Comparison of ENCODE assay signal across 12 cellular contexts in the genomic region with DNA sequence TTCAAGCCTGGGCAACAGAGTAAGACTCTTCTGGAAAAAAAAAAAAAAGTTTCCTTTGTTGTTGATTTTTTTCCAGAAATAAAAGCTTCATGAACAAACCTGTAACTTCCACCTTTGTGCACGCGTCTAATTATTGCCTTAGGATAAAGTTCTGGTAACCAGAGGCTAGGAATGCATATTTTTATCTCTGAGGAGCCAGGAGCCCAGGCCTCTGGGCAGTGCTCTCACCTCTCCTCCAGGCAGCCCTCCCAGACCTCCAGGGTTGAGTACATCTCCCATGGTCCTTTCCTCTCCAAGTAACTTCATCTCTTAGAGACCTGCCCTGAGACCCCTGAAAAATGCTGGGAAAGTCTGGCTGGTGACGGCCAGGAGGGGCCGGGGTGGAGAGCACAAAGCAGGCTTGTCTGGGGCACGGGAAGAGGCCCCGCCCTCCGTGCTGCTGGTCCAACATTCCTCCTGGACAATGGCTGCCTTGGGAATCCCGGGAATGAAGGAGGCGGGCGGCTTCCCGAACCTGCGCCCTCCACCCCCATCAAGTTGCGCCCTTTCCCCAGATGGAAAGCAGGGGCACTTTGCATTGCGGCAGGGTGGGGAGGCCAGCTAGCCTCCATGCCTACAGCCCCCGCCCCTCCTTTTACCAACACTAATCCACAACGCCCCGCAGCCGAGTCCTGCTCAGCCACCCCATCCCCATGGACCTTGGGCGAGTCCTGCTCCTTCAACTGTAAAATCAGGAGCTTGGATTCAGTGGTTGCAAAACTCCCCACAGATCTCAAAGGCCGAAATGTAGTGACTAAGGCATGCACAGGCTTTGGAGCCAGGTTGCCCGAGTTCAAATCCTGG. TPM values are rescaled to one million over a fixed set of nuclear protein-coding genes. Genes with fewer than 3 reads are reported as not detected.
DNase-seq lines count a peak whose midpoint lies in the region; TF ChIP-seq lines count a peak whose summit lies in the region.
"Had no signal": no experiment of that assay in that cellular context is flagged by ENCODE, and none has a peak within 500 bp of the region (broad histone marks: within the 10 kb centered on the region; RNA-seq: fewer than 3 reads in every experiment).

No MANE protein-coding gene starts in this region.

- H2BK12ac ChIP-seq in trophoblast cell (ENCODE audit: low read length): peak overlapping the region; percentile 68

- POLR2A ChIA-PET in SK-N-SH (lab: Yijun Ruan, JAX): no interaction called here

- H3K79me2 ChIP-seq in hepatocyte: no peaks in the 10 kb centered on the region
- H3K79me2 ChIP-seq in trophoblast cell (ENCODE audit: control insufficient read depth, insufficient read depth, low read length, poor library complexity): no peaks in the 10 kb centered on the region
- no peaks in the 10 kb centered on the region for H3K79me2 ChIP-seq in SK-N-SH (ENCODE audit: insufficient read depth)

- no peaks in the 10 kb centered on the region for H4K20me1 ChIP-seq in hepatocyte (ENCODE audit: insufficient read depth, poor library complexity, severe bottlenecking)
- H4K20me1 ChIP-seq in SK-N-SH (ENCODE audit: insufficient read depth): no peaks in the 10 kb centered on the region

- peak; percentile 49 for DNase-seq in Daoy (ENCODE audit: low read depth)
- DNase-seq in amniotic epithelial cell (ENCODE audit: low read depth): peak; percentile 48
- peak; percentile 64 for DNase-seq in hepatocyte (ENCODE audit: low spot score)
- DNase-seq in trophoblast cell: peak; percentile 73 to 80
- DNase-seq in dorsolateral prefrontal cortex: no peak
- no peak for DNase-seq in SK-N-SH
- no peak for DNase-seq in T1000 (lab: John Stamatoyannopoulos, UW)
- DNase-seq in activated CD4-positive, alpha-beta T cell treated with anti-CD3 and anti-CD28 coated beads, Interleukin-2, amount 50 U/mL, for 1 hour: no peak
- DNase-seq: activated naive CD4-positive, alpha-beta T cell treated with anti-CD3 and anti-CD28 coated beads for 36 hours; DMS153; head of caudate nucleus; NCI-H2171 treated with DMSO at 0.1 percent for 48 hours had no signal

- H3K27me3 ChIP-seq in hepatocyte: no peaks in the 10 kb centered on the region
- H3K27me3 ChIP-seq in trophoblast cell (ENCODE audit: insufficient read depth, low read length): no peaks in the 10 kb centered on the region
- peaks cover 0 to 16% (median 0%) of the 10 kb centered on the region in 45 donors for H3K27me3 ChIP-seq in dorsolateral prefrontal cortex
- H3K27me3 ChIP-seq in SK-N-SH (ENCODE audit: insufficient read depth): no peaks in the 10 kb centered on the region

- H3F3A ChIP-seq in SK-N-SH (replicated peaks; ENCODE audit: insufficient read depth): no peaks in the 10 kb centered on the region

- peak overlapping the region; percentile 90 for H4K91ac ChIP-seq in trophoblast cell (ENCODE audit: low read depth, low read length)

- no peak for TF ChIP-seq RAD21 in SK-N-SH (IDR thresholded peaks at IDR 0.05; ENCODE audit: low read length)

- H3K14ac ChIP-seq in trophoblast cell (ENCODE audit: low read length): peak overlapping the region; percentile 43

- H3K9ac ChIP-seq in trophoblast cell (ENCODE audit: low read length) (no peak overlapping the region), SK-N-SH (no peak overlapping the region)

- TF ChIP-seq CTCF in hepatocyte (IDR thresholded peaks at IDR 0.05; ENCODE audit: poor library complexity) (no peak), dorsolateral prefrontal cortex (IDR thresholded peaks at IDR 0.05 in 54 of 56, conservative IDR thresholded peaks at IDR 0.05 in 2 of 56; ENCODE audit: low read depth in 1 of 56, partially characterized antibody in 56 of 56) (no peak), SK-N-SH (IDR thresholded peaks at IDR 0.05) (no peak)

- H3K9me3 ChIP-seq in hepatocyte (ENCODE audit: low read depth): no peaks in the 10 kb centered on the region
- no peaks in the 10 kb centered on the region for H3K9me3 ChIP-seq in trophoblast cell (ENCODE audit: insufficient read depth, low read depth, low read length)
- no peaks in the 10 kb centered on the region for H3K9me3 ChIP-seq in SK-N-SH

- H4K12ac ChIP-seq in trophoblast cell (ENCODE audit: low read depth, low read length): peak overlapping the region; percentile 50

- H3K23ac ChIP-seq in trophoblast cell (ENCODE audit: low read length): no peak overlapping the region

- peak overlapping the region; percentile 54 for H2BK5ac ChIP-seq in trophoblast cell (ENCODE audit: low read depth, low read length, poor library complexity)

- peak overlapping the region; percentile 14 for H3K27ac ChIP-seq in hepatocyte
- peak overlapping the region; percentile 78 for H3K27ac ChIP-seq in trophoblast cell (ENCODE audit: low read depth, low read length)
- H3K27ac ChIP-seq in dorsolateral prefrontal cortex: no peak overlapping the region
- no peak overlapping the region for H3K27ac ChIP-seq in SK-N-SH (ENCODE audit: low read depth in 2 of 2, low read length in 1 of 2)

- no peaks in the 10 kb centered on the region for H3K9me2 ChIP-seq in hepatocyte (replicated peaks; ENCODE audit: insufficient read depth)
- H3K9me2 ChIP-seq in SK-N-SH: no peaks in the 10 kb centered on the region

- H3K4me2 ChIP-seq in hepatocyte (peak overlapping the region; percentile 75), trophoblast cell (ENCODE audit: low read length) (peak overlapping the region; percentile 72), SK-N-SH (no peak overlapping the region)

- peaks cover 12% of the 10 kb centered on the region for H3K79me1 ChIP-seq in trophoblast cell (ENCODE audit: low read length)

- intact Hi-C loops in dorsolateral prefrontal cortex (cut with DNase I): no loop called here

- peaks cover 2% of the 10 kb centered on the region for H3K4me1 ChIP-seq in hepatocyte (ENCODE audit: insufficient read depth)
- H3K4me1 ChIP-seq in trophoblast cell (ENCODE audit: control insufficient read depth in 1 of 2, insufficient read depth in 2 of 2, low read length in 2 of 2): peaks cover 4 to 13% of the 10 kb centered on the region in 2 experiments
- H3K4me1 ChIP-seq in SK-N-SH (ENCODE audit: control insufficient read depth in 1 of 2, insufficient read depth in 2 of 2, low read depth in 1 of 2, low read length in 1 of 2): peaks cover 0 to 10% of the 10 kb centered on the region in 2 experiments; a peak in 1 of 4 replicates

- H2AFZ ChIP-seq in hepatocyte (peak overlapping the region; percentile 53), trophoblast cell (ENCODE audit: insufficient read depth, low read length, poor library complexity) (peak overlapping the region; percentile 77), SK-N-SH (ENCODE audit: low read depth) (no peak overlapping the region)

- H3K4me3 ChIP-seq in hepatocyte: peak overlapping the region; percentile 21
- H3K4me3 ChIP-seq in trophoblast cell (ENCODE audit: low read depth, low read length): peak overlapping the region; percentile 24
- H3K4me3 ChIP-seq in dorsolateral prefrontal cortex: peak overlapping the region in 7 of 59 donors; percentile 4 to 37 (median 24)
- no peak overlapping the region for H3K4me3 ChIP-seq in SK-N-SH (ENCODE audit: low read depth in 2 of 2, low read length in 1 of 2)

- H3K36me3 ChIP-seq in hepatocyte (replicated peaks; ENCODE audit: insufficient read depth, low read depth) (no peaks in the 10 kb centered on the region), trophoblast cell (ENCODE audit: control insufficient read depth in 1 of 2, insufficient read depth in 2 of 2, low read length in 2 of 2) (no peaks in the 10 kb centered on the region), SK-N-SH (replicated peaks in 1 of 2; ENCODE audit: control insufficient read depth in 1 of 2, insufficient read depth in 2 of 2, low read length in 1 of 2) (no peaks in the 10 kb centered on the region)

- TF ChIP-seq EP300 in SK-N-SH (IDR thresholded peaks at IDR 0.05; ENCODE audit: borderline replicate concordance in 1 of 2, low read depth in 1 of 2, low read length in 1 of 2): no peak

- peak overlapping the region; percentile 75 for H2AK5ac ChIP-seq in trophoblast cell (ENCODE audit: low read length)

- H3K18ac ChIP-seq in trophoblast cell (ENCODE audit: low read length): peak overlapping the region; percentile 65

- peak overlapping the region; percentile 80 for H4K8ac ChIP-seq in trophoblast cell (ENCODE audit: low read depth, low read length)

- H3K4ac ChIP-seq in trophoblast cell (ENCODE audit: low read depth, low read length): peak overlapping the region; percentile 43

- CTCF ChIA-PET in SK-N-SH (lab: Yijun Ruan, JAX): interaction anchor here (0.9 to 1.5 kb wide), 4 partner anchors 17 to 435 kb away, joined by 3 to 4 read pairs (median 3); no protein-coding TSS in a partner anchor

- WGBS in hepatocyte (ENCODE audit: low lambda C conversion rate, missing lambda C conversion rate): 12% methylated on average over 18 of the region's 21 CpGs
- WGBS in trophoblast cell (ENCODE audit: extremely low coverage, insufficient coverage, insufficient read length): no CpG with 5 or more reads among the region's 21 CpGs
- 82% methylated on average over 13 of the region's 21 CpGs for WGBS in SK-N-SH (ENCODE audit: low lambda C conversion rate)

- H2BK120ac ChIP-seq in trophoblast cell (ENCODE audit: insufficient read depth, low read length, poor library complexity): peak overlapping the region; percentile 67

RNA-seq across cellular contexts. Expression of a gene that starts 7.3 kb away (rescaled TPM):
- 0.09 TPM in 1 of 2 replicates, not detected in the other for total RNA-seq in Daoy (2014; rRNA removed; shearing (Covaris generic))
- 2.1 and 3.2 TPM in 2 replicates for total RNA-seq in hepatocyte
- 1.1 and 1.9 TPM in 2 replicates for polyA plus RNA-seq in hepatocyte
- 23.9 and 25.0 TPM in 2 replicates for polyA plus RNA-seq in trophoblast cell (2013)
- 1 to 10 TPM in 119 of 120 experiments, under 1 TPM in 1; 0.93 to 4.3 (median 2.1) TPM for total RNA-seq in dorsolateral prefrontal cortex
- 0.05 and 0.08 TPM in 2 replicates for polyA plus RNA-seq in SK-N-SH (2012; rRNA removed)
- 0.03 and 0.05 TPM in 2 replicates for polyA plus RNA-seq in SK-N-SH (2012; cell fraction: cytosol; rRNA removed)
- 0.46 and 0.58 TPM in 2 replicates for polyA plus RNA-seq in SK-N-SH (2012; cell fraction: nucleus; rRNA removed)

RNA-seq across cellular contexts. Expression of a gene that starts 32.1 kb away (rescaled TPM):
- total RNA-seq in Daoy (2014; rRNA removed; shearing (Covaris generic)): not detected in 2 replicates
- not detected in 2 replicates for total RNA-seq in hepatocyte
- polyA plus RNA-seq in hepatocyte: 0.12 and 0.29 TPM in 2 replicates
- 0.17 and 0.38 TPM in 2 replicates for polyA plus RNA-seq in trophoblast cell (2013)
- total RNA-seq in dorsolateral prefrontal cortex: 1 to 10 TPM in 2 of 120 experiments, under 1 TPM in 30, not detected in 88; 0.17 to 1.7 (median 0.37) TPM
- not detected in 2 replicates for polyA plus RNA-seq in SK-N-SH (2012; rRNA removed)
- not detected in 2 replicates for polyA plus RNA-seq in SK-N-SH (2012; cell fraction: cytosol; rRNA removed)
- 0.11 and 0.13 TPM in 2 replicates for polyA plus RNA-seq in SK-N-SH (2012; cell fraction: nucleus; rRNA removed)
- total RNA-seq: activated naive CD4-positive, alpha-beta T cell treated with anti-CD3 and anti-CD28 coated beads for 36 hours had no signal

RNA-seq across cellular contexts. Expression of a gene that starts 51.5 kb away (rescaled TPM):
- 1.7 and 2.9 TPM in 2 replicates for total RNA-seq in Daoy (2014; rRNA removed; shearing (Covaris generic))
- total RNA-seq in hepatocyte (4.6 and 11.6 TPM in 2 replicates), dorsolateral prefrontal cortex (10 to 100 TPM in 111 of 120 experiments, 1 to 10 TPM in 9; 5.8 to 41.3 (median 17.1) TPM)
- polyA plus RNA-seq in hepatocyte (1.4 and 2.4 TPM in 2 replicates), SK-N-SH (2012; rRNA removed) (0.07 and 0.08 TPM in 2 replicates)
- 2.8 and 3.1 TPM in 2 replicates for polyA plus RNA-seq in trophoblast cell (2013)
- 0.05 and 0.07 TPM in 2 replicates for polyA plus RNA-seq in SK-N-SH (2012; cell fraction: cytosol; rRNA removed)
- polyA plus RNA-seq in SK-N-SH (2012; cell fraction: nucleus; rRNA removed): 0.11 and 0.54 TPM in 2 replicates
- total RNA-seq: activated naive CD4-positive, alpha-beta T cell treated with anti-CD3 and anti-CD28 coated beads for 36 hours had no signal

Comparison
In these comparisons a context has a peak if more than half of its experiments do, and no peak if none do; other contexts are left out.
1. DNase-seq: peak in Daoy (single experiment), amniotic epithelial cell (single experiment), hepatocyte (single experiment) and trophoblast cell (2 of 2); none in dorsolateral prefrontal cortex (0 of 10), SK-N-SH (single experiment), T1000 (single experiment) and activated CD4-positive, alpha-beta T cell treated with anti-CD3 and anti-CD28 coated beads, Interleukin-2, amount 50 U/mL, for 1 hour (single experiment).
2. H3K27ac ChIP-seq: peak in hepatocyte (single experiment) and trophoblast cell (single experiment); none in dorsolateral prefrontal cortex (0 of 59) and SK-N-SH (0 of 2).
3. H3K4me3 ChIP-seq: peak in hepatocyte (single experiment) and trophoblast cell (single experiment); none in SK-N-SH (0 of 2).